2 cellular contexts compared by ENCODE assay signal in the genomic region with DNA sequence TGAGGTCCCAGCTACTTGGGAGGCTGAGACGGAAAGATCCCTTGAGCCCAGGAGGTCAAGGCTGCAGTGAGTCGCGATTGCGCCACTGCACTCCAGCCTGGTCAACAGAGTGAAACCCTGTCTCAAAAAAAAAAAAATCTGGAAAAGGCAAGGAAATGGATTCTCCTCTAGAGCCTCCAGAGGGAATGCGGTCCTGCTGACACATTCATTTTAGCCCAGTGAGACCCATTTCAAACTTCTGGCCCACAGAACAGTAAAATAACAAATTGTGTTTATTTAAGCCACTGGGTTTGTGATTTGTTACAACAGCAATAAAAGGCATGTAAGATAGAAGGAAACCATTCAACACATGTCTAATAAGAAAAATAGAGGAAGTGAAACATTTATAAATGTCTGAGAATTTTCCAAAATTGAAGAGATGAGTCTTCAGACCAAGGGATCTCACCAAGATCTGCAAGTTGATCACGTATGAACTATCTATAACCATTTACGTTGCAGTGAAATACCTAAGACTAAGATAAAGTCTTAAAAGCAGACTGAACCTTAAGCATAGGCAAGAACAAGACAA.
TF ChIP-seq lines count a peak whose summit lies in the region.

A gene with protein sequence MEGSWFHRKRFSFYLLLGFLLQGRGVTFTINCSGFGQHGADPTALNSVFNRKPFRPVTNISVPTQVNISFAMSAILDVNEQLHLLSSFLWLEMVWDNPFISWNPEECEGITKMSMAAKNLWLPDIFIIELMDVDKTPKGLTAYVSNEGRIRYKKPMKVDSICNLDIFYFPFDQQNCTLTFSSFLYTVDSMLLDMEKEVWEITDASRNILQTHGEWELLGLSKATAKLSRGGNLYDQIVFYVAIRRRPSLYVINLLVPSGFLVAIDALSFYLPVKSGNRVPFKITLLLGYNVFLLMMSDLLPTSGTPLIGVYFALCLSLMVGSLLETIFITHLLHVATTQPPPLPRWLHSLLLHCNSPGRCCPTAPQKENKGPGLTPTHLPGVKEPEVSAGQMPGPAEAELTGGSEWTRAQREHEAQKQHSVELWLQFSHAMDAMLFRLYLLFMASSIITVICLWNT (plus strand): TSS at position 254 of the 568 bp plus-strand sequence. CDS start 466 bp downstream, outside the sequence.

TF ChIP-seq in GM12891, 5 proteins besides CTCF, POLR2A, EP300 and RAD21:
- TF ChIP-seq SPI1 (IDR thresholded peaks at IDR 0.05; ENCODE audit: low read depth, low read length) = peak; percentile 73
- TF ChIP-seq TAF1 (IDR thresholded peaks at IDR 0.05; ENCODE audit: low read depth, low read length) = no peak

TF ChIP-seq in GM12878, 131 proteins besides CTCF, POLR2A, EP300 and RAD21:
- no peak for TF ChIP-seq RFX5 (IDR thresholded peaks at IDR 0.05; ENCODE audit: low read depth, low read length)
- peak; percentile 69; the same call in 1 of the 2 replicates for TF ChIP-seq SPI1 (IDR thresholded peaks at IDR 0.05; ENCODE audit: borderline replicate concordance, insufficient read depth, low read depth, low read length)
- TF ChIP-seq, protein P1, sequence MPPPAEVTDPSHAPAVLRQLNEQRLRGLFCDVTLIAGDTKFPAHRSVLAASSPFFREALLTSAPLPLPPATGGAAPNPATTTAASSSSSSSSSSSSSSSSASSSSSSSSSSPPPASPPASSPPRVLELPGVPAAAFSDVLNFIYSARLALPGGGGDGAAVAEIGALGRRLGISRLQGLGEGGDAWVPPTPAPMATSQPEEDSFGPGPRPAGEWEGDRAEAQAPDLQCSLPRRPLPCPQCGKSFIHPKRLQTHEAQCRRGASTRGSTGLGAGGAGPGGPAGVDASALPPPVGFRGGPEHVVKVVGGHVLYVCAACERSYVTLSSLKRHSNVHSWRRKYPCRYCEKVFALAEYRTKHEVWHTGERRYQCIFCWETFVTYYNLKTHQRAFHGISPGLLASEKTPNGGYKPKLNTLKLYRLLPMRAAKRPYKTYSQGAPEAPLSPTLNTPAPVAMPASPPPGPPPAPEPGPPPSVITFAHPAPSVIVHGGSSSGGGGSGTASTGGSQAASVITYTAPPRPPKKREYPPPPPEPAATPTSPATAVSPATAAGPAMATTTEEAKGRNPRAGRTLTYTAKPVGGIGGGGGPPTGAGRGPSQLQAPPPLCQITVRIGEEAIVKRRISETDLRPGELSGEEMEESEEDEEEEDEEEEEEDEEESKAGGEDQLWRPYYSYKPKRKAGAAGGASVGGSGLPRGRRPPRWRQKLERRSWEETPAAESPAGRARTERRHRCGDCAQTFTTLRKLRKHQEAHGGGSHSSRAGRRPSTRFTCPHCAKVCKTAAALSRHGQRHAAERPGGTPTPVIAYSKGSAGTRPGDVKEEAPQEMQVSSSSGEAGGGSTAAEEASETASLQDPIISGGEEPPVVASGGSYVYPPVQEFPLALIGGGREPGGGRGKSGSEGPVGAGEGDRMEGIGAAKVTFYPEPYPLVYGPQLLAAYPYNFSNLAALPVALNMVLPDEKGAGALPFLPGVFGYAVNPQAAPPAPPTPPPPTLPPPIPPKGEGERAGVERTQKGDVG (CRISPR knock-in tag; IDR thresholded peaks at IDR 0.05) = no peak
- TF ChIP-seq, protein P2, sequence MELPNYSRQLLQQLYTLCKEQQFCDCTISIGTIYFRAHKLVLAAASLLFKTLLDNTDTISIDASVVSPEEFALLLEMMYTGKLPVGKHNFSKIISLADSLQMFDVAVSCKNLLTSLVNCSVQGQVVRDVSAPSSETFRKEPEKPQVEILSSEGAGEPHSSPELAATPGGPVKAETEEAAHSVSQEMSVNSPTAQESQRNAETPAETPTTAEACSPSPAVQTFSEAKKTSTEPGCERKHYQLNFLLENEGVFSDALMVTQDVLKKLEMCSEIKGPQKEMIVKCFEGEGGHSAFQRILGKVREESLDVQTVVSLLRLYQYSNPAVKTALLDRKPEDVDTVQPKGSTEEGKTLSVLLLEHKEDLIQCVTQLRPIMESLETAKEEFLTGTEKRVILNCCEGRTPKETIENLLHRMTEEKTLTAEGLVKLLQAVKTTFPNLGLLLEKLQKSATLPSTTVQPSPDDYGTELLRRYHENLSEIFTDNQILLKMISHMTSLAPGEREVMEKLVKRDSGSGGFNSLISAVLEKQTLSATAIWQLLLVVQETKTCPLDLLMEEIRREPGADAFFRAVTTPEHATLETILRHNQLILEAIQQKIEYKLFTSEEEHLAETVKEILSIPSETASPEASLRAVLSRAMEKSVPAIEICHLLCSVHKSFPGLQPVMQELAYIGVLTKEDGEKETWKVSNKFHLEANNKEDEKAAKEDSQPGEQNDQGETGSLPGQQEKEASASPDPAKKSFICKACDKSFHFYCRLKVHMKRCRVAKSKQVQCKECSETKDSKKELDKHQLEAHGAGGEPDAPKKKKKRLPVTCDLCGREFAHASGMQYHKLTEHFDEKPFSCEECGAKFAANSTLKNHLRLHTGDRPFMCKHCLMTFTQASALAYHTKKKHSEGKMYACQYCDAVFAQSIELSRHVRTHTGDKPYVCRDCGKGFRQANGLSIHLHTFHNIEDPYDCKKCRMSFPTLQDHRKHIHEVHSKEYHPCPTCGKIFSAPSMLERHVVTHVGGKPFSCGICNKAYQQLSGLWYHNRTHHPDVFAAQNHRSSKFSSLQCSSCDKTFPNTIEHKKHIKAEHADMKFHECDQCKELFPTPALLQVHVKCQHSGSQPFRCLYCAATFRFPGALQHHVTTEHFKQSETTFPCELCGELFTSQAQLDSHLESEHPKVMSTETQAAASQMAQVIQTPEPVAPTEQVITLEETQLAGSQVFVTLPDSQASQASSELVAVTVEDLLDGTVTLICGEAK (IDR thresholded peaks at IDR 0.05; ENCODE audit: borderline replicate concordance) = no peak
